1 cellular context compared by ENCODE assay signal in genomic region chr17:75914643-75915265, GRCh38.
TF ChIP-seq lines count a peak whose summit lies in the region.

No MANE protein-coding gene starts in this region.

TF ChIP-seq in H1, 55 proteins besides CTCF, POLR2A, EP300 and RAD21:
- TF ChIP-seq BCL11A (IDR thresholded peaks at IDR 0.05; ENCODE audit: low read depth in 2 of 2, low read length in 2 of 2) (no peak), ZNF274 (IDR thresholded peaks at IDR 0.05; ENCODE audit: borderline replicate concordance, extremely low read depth, low read length) (no peak), MAFK (IDR thresholded peaks at IDR 0.05; ENCODE audit: low read depth, low read length) (no peak), TBP (IDR thresholded peaks at IDR 0.05; ENCODE audit: low read depth, low read length) (no peak), SUZ12 (IDR thresholded peaks at IDR 0.05; ENCODE audit: low read length) (no peak), TAF7 (optimal IDR thresholded peaks at IDR 0.05; ENCODE audit: borderline replicate concordance, low read depth, low read length) (no peak), KDM5A (IDR thresholded peaks at IDR 0.05; ENCODE audit: low read length) (no peak), HDAC2 (IDR thresholded peaks at IDR 0.05; ENCODE audit: borderline replicate concordance in 1 of 2, low read depth in 2 of 2, low read length in 2 of 2) (no peak), NRF1 (IDR thresholded peaks at IDR 0.05; ENCODE audit: low read depth, low read length) (no peak), RBBP5 (IDR thresholded peaks at IDR 0.05; ENCODE audit: borderline replicate concordance, low read depth, low read length) (no peak), YY1 (IDR thresholded peaks at IDR 0.05; ENCODE audit: low read depth, low read length) (no peak), TEAD4 (IDR thresholded peaks at IDR 0.05; ENCODE audit: low read depth, low read length) (no peak), CBX5 (IDR thresholded peaks at IDR 0.05; ENCODE audit: low read depth, low read length) (no peak), FOSL1 (IDR thresholded peaks at IDR 0.05; ENCODE audit: insufficient read depth, low read depth, low read length) (no peak), BACH1 (IDR thresholded peaks at IDR 0.05; ENCODE audit: low read length) (no peak), POU5F1 (IDR thresholded peaks at IDR 0.05; ENCODE audit: low read depth, low read length) (no peak)
- TF ChIP-seq, protein P1, sequence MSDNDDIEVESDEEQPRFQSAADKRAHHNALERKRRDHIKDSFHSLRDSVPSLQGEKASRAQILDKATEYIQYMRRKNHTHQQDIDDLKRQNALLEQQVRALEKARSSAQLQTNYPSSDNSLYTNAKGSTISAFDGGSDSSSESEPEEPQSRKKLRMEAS (IDR thresholded peaks at IDR 0.05) = no peak
- TF ChIP-seq, protein P2, sequence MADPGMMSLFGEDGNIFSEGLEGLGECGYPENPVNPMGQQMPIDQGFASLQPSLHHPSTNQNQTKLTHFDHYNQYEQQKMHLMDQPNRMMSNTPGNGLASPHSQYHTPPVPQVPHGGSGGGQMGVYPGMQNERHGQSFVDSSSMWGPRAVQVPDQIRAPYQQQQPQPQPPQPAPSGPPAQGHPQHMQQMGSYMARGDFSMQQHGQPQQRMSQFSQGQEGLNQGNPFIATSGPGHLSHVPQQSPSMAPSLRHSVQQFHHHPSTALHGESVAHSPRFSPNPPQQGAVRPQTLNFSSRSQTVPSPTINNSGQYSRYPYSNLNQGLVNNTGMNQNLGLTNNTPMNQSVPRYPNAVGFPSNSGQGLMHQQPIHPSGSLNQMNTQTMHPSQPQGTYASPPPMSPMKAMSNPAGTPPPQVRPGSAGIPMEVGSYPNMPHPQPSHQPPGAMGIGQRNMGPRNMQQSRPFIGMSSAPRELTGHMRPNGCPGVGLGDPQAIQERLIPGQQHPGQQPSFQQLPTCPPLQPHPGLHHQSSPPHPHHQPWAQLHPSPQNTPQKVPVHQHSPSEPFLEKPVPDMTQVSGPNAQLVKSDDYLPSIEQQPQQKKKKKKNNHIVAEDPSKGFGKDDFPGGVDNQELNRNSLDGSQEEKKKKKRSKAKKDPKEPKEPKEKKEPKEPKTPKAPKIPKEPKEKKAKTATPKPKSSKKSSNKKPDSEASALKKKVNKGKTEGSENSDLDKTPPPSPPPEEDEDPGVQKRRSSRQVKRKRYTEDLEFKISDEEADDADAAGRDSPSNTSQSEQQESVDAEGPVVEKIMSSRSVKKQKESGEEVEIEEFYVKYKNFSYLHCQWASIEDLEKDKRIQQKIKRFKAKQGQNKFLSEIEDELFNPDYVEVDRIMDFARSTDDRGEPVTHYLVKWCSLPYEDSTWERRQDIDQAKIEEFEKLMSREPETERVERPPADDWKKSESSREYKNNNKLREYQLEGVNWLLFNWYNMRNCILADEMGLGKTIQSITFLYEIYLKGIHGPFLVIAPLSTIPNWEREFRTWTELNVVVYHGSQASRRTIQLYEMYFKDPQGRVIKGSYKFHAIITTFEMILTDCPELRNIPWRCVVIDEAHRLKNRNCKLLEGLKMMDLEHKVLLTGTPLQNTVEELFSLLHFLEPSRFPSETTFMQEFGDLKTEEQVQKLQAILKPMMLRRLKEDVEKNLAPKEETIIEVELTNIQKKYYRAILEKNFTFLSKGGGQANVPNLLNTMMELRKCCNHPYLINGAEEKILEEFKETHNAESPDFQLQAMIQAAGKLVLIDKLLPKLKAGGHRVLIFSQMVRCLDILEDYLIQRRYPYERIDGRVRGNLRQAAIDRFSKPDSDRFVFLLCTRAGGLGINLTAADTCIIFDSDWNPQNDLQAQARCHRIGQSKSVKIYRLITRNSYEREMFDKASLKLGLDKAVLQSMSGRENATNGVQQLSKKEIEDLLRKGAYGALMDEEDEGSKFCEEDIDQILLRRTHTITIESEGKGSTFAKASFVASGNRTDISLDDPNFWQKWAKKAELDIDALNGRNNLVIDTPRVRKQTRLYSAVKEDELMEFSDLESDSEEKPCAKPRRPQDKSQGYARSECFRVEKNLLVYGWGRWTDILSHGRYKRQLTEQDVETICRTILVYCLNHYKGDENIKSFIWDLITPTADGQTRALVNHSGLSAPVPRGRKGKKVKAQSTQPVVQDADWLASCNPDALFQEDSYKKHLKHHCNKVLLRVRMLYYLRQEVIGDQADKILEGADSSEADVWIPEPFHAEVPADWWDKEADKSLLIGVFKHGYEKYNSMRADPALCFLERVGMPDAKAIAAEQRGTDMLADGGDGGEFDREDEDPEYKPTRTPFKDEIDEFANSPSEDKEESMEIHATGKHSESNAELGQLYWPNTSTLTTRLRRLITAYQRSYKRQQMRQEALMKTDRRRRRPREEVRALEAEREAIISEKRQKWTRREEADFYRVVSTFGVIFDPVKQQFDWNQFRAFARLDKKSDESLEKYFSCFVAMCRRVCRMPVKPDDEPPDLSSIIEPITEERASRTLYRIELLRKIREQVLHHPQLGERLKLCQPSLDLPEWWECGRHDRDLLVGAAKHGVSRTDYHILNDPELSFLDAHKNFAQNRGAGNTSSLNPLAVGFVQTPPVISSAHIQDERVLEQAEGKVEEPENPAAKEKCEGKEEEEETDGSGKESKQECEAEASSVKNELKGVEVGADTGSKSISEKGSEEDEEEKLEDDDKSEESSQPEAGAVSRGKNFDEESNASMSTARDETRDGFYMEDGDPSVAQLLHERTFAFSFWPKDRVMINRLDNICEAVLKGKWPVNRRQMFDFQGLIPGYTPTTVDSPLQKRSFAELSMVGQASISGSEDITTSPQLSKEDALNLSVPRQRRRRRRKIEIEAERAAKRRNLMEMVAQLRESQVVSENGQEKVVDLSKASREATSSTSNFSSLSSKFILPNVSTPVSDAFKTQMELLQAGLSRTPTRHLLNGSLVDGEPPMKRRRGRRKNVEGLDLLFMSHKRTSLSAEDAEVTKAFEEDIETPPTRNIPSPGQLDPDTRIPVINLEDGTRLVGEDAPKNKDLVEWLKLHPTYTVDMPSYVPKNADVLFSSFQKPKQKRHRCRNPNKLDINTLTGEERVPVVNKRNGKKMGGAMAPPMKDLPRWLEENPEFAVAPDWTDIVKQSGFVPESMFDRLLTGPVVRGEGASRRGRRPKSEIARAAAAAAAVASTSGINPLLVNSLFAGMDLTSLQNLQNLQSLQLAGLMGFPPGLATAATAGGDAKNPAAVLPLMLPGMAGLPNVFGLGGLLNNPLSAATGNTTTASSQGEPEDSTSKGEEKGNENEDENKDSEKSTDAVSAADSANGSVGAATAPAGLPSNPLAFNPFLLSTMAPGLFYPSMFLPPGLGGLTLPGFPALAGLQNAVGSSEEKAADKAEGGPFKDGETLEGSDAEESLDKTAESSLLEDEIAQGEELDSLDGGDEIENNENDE (IDR thresholded peaks at IDR 0.05; ENCODE audit: insufficient replicate concordance, low read length) = no peak
